ENCODE assay signal across 11 cellular contexts in the genomic region with DNA sequence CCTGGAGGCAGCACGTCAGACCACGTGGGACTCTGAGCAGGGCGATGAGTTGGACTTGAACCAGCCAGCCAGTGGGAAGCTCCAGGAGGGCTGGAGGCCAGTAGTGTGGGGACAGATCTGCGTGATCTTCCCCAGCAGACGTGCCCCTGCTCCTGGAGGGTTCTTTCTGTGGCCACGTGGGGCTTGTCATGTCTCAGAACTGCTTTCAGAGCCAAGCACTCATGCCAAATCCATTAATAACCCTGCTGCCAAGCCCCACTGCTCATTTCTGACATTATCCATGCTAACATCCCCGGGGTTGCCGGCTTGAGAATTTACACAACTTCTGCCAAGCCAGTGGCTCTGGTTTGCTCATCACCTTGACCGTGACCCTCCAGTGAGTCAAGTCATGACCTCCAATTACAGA. TPM values are rescaled to one million over a fixed set of nuclear protein-coding genes. Genes with fewer than 3 reads are reported as not detected.
DNase-seq lines count a peak whose midpoint lies in the region; ATAC-seq and TF ChIP-seq lines count a peak whose summit lies in the region.
"Had no signal": no experiment of that assay in that cellular context is flagged by ENCODE, and none has a peak within 500 bp of the region (broad histone marks: within the 10 kb centered on the region; RNA-seq: fewer than 3 reads in every experiment).

No MANE protein-coding gene starts in this region.

- H3K36me3 ChIP-seq in adrenal gland (replicated peaks in 1 of 2), result no peaks in the 10 kb centered on the region
- H3K36me3 ChIP-seq in cardiac muscle cell, result peaks cover under 1% of the 10 kb centered on the region
- peaks cover 0 to 11% of the 10 kb centered on the region in 2 donors for H3K36me3 ChIP-seq in psoas muscle (ENCODE audit: insufficient read depth in 1 of 2, low read depth in 1 of 2)
- H3K36me3 ChIP-seq in naive thymus-derived CD4-positive, alpha-beta T cell (ENCODE audit: control insufficient read depth in 2 of 3, insufficient read depth in 3 of 3, low read length in 3 of 3), result no peaks in the 10 kb centered on the region
- H3K36me3 ChIP-seq in esophagus squamous epithelium, result peaks cover 0 to 26% (median 0%) of the 10 kb centered on the region in 3 donors

- POLR2A ChIA-PET in naive thymus-derived CD4-positive, alpha-beta T cell (lab: Charles Lee), result no interaction called here

- CTCF ChIA-PET in naive thymus-derived CD4-positive, alpha-beta T cell (lab: Charles Lee), result no interaction called here

- no peak overlapping the region for H3K4me3 Mint-ChIP-seq in CD14-positive monocyte
- H3K4me3 Mint-ChIP-seq in naive thymus-derived CD4-positive, alpha-beta T cell, result no peak overlapping the region
- H3K4me3 Mint-ChIP-seq: activated naive CD8-positive, alpha-beta T cell treated with anti-CD3 and anti-CD28 coated beads for 36 hours; endodermal cell had no signal

- H3K27ac ChIP-seq in adrenal gland, result peak overlapping the region; percentile 64 to 94 (median 84)
- peak overlapping the region; percentile 99 for H3K27ac ChIP-seq in cardiac muscle cell
- H3K27ac ChIP-seq in psoas muscle, result peak overlapping the region; percentile 11
- H3K27ac ChIP-seq in naive thymus-derived CD4-positive, alpha-beta T cell (ENCODE audit: low read depth, low read length), result no peak overlapping the region
- peak overlapping the region in 2 of 4 donors; percentile 50 to 62 for H3K27ac ChIP-seq in esophagus squamous epithelium
- H3K27ac ChIP-seq: C4-2B had no signal

- H3K9me3 Mint-ChIP-seq in CD14-positive monocyte, result no peaks in the 10 kb centered on the region
- peaks cover 0 to 1% (median 0%) of the 10 kb centered on the region in 11 donors for H3K9me3 Mint-ChIP-seq in naive thymus-derived CD4-positive, alpha-beta T cell
- H3K9me3 Mint-ChIP-seq: activated naive CD8-positive, alpha-beta T cell treated with anti-CD3 and anti-CD28 coated beads for 36 hours; endodermal cell had no signal

- H3K27me3 Mint-ChIP-seq in CD14-positive monocyte (ENCODE audit: low read depth in 3 of 3), result peaks cover 1 to 6% (median 1%) of the 10 kb centered on the region in 3 donors
- peaks cover 12 to 57% (median 40%) of the 10 kb centered on the region in 5 donors for H3K27me3 Mint-ChIP-seq in naive thymus-derived CD4-positive, alpha-beta T cell

- intact Hi-C loops in CD14-positive monocyte (cut with micrococcal nuclease) (loop anchor here in 1 of 2 donors (5.0 kb wide), 1 partner anchor 34 kb away; no protein-coding TSS in a partner anchor), adrenal gland (cut with DNase I) (no loop called here), psoas muscle (cut with DNase I) (no loop called here), esophagus squamous epithelium (cut with DNase I) (no loop called here)
- intact Hi-C loops in naive thymus-derived CD4-positive, alpha-beta T cell (cut with micrococcal nuclease), result no loop called here

- peaks cover 67% of the 10 kb centered on the region for H3K4me1 Mint-ChIP-seq in CD14-positive monocyte
- peaks cover 0 to 3% (median 0%) of the 10 kb centered on the region in 7 donors for H3K4me1 Mint-ChIP-seq in naive thymus-derived CD4-positive, alpha-beta T cell
- H3K4me1 Mint-ChIP-seq: activated naive CD8-positive, alpha-beta T cell treated with anti-CD3 and anti-CD28 coated beads for 36 hours had no signal

- H3K9me3 ChIP-seq in adrenal gland (replicated peaks in 1 of 3) (no peaks in the 10 kb centered on the region), cardiac muscle cell (ENCODE audit: low read depth) (no peaks in the 10 kb centered on the region), psoas muscle (no peaks in the 10 kb centered on the region), esophagus squamous epithelium (no peaks in the 10 kb centered on the region)
- H3K9me3 ChIP-seq in naive thymus-derived CD4-positive, alpha-beta T cell (ENCODE audit: control insufficient read depth in 2 of 3, low read length in 3 of 3), result no peaks in the 10 kb centered on the region

- no peaks in the 10 kb centered on the region for H3K27me3 ChIP-seq in adrenal gland
- no peaks in the 10 kb centered on the region for H3K27me3 ChIP-seq in cardiac muscle cell
- no peaks in the 10 kb centered on the region for H3K27me3 ChIP-seq in psoas muscle (ENCODE audit: insufficient read depth in 3 of 3, low read length in 2 of 3)
- H3K27me3 ChIP-seq in naive thymus-derived CD4-positive, alpha-beta T cell (ENCODE audit: control insufficient read depth in 2 of 2, insufficient read depth in 2 of 2, low read length in 2 of 2), result no peaks in the 10 kb centered on the region
- H3K27me3 ChIP-seq in esophagus squamous epithelium, result no peaks in the 10 kb centered on the region

- H3K4me1 ChIP-seq in adrenal gland (replicated peaks in 1 of 2), result peaks cover 26 to 37% of the 10 kb centered on the region in 2 donors
- peaks cover 68% of the 10 kb centered on the region for H3K4me1 ChIP-seq in cardiac muscle cell (ENCODE audit: low read depth)
- H3K4me1 ChIP-seq in psoas muscle, result peaks cover 28% of the 10 kb centered on the region
- H3K4me1 ChIP-seq in naive thymus-derived CD4-positive, alpha-beta T cell (ENCODE audit: control insufficient read depth in 2 of 2, insufficient read depth in 2 of 2, low read length in 2 of 2), result no peaks in the 10 kb centered on the region
- peaks cover 7 to 34% (median 22%) of the 10 kb centered on the region in 3 donors for H3K4me1 ChIP-seq in esophagus squamous epithelium

- TF ChIP-seq CTCF in CD14-positive monocyte (IDR thresholded peaks at IDR 0.05), result no peak
- TF ChIP-seq CTCF in adrenal gland (IDR thresholded peaks at IDR 0.05), result no peak
- no peak for TF ChIP-seq CTCF in cardiac muscle cell (IDR thresholded peaks at IDR 0.05; ENCODE audit: low read depth, low read length)
- no peak for TF ChIP-seq CTCF in psoas muscle (IDR thresholded peaks at IDR 0.05)
- TF ChIP-seq CTCF in esophagus squamous epithelium (IDR thresholded peaks at IDR 0.05), result no peak

- H3K27ac Mint-ChIP-seq in CD14-positive monocyte, result peak overlapping the region in 6 of 7 donors; percentile 12 to 88 (median 64)
- H3K27ac Mint-ChIP-seq in naive thymus-derived CD4-positive, alpha-beta T cell, result no peak overlapping the region
- H3K27ac Mint-ChIP-seq: activated naive CD8-positive, alpha-beta T cell treated with anti-CD3 and anti-CD28 coated beads for 36 hours; endodermal cell had no signal

- peak in 1 of 2 donors; percentile 38 for TF ChIP-seq POLR2A in adrenal gland (IDR thresholded peaks at IDR 0.05)
- no peak for TF ChIP-seq POLR2A in esophagus squamous epithelium (IDR thresholded peaks at IDR 0.05)

- no peak overlapping the region for H3K4me3 ChIP-seq in adrenal gland
- no peak overlapping the region for H3K4me3 ChIP-seq in cardiac muscle cell
- H3K4me3 ChIP-seq in psoas muscle, result no peak overlapping the region
- no peak overlapping the region for H3K4me3 ChIP-seq in naive thymus-derived CD4-positive, alpha-beta T cell (ENCODE audit: low read length)
- no peak overlapping the region for H3K4me3 ChIP-seq in esophagus squamous epithelium

- peaks cover 93 to 99% of the 10 kb centered on the region in 2 donors for H3K36me3 Mint-ChIP-seq in CD14-positive monocyte
- no peaks in the 10 kb centered on the region for H3K36me3 Mint-ChIP-seq in naive thymus-derived CD4-positive, alpha-beta T cell
- H3K36me3 Mint-ChIP-seq: activated naive CD8-positive, alpha-beta T cell treated with anti-CD3 and anti-CD28 coated beads for 36 hours had no signal

- 21 to 37% (median 26%) methylated on average over 5 to 9 of the region's 9 CpGs for WGBS in adrenal gland, 4 donors
- 9 to 16% (median 13%) methylated on average over 9 of the region's 9 CpGs for WGBS in psoas muscle, 3 donors
- WGBS in esophagus squamous epithelium, 2 donors, result 20 to 22% methylated on average over 6 to 7 of the region's 9 CpGs

- no peak for DNase-seq in CD14-positive monocyte (ENCODE audit: low spot score)
- peak; percentile 73 to 93 (median 91) for DNase-seq in adrenal gland
- peak; percentile 81 to 88 for DNase-seq in cardiac muscle cell (ENCODE audit: low read depth in 1 of 2, low spot score in 1 of 2)
- DNase-seq in psoas muscle, result peak; percentile 68 to 76
- DNase-seq in naive thymus-derived CD4-positive, alpha-beta T cell, result no peak
- no peak for DNase-seq in esophagus squamous epithelium (lab: John Stamatoyannopoulos, UW)
- DNase-seq: activated naive CD8-positive, alpha-beta T cell treated with anti-CD3 and anti-CD28 coated beads for 36 hours; endodermal cell had no signal

- ATAC-seq in psoas muscle (peak; percentile 36 to 62 (median 44)), GM19351 (IDR thresholded peaks at IDR 0.05; ENCODE audit: unreplicated experiment) (no peak), GM21786 (IDR thresholded peaks at IDR 0.05; ENCODE audit: unreplicated experiment) (no peak)
- no peak for ATAC-seq in naive thymus-derived CD4-positive, alpha-beta T cell

RNA-seq across cellular contexts. Expression of a gene that starts 38.3 kb away (rescaled TPM):
- polyA plus RNA-seq in CD14-positive monocyte (10 to 100 TPM; 28.4 to 58.3 TPM), adrenal gland (10 to 100 TPM; 32.3 to 81.8 (median 40.4) TPM), cardiac muscle cell (42.9 and 44.2 TPM in 2 replicates), psoas muscle (10 to 100 TPM in 2 of 3 donors, 1 to 10 TPM in 1; 6.2 to 15.5 (median 14.3) TPM)
- total RNA-seq in adrenal gland (100 to 1,000 TPM in 1 of 8 donors, 10 to 100 TPM in 7; 48.9 to 102 (median 73.1) TPM), cardiac muscle cell (43.0 and 58.3 TPM in 2 replicates), psoas muscle (10 to 100 TPM; 14.9 to 42.9 (median 22.7) TPM), esophagus squamous epithelium (10 to 100 TPM in 3 of 4 donors, 1 to 10 TPM in 1; 9.3 to 23.4 (median 20.1) TPM)
- 10 to 100 TPM in 1 of 5 experiments, 1 to 10 TPM in 3, not detected in 1; 1.7 to 42.9 (median 3.6) TPM for total RNA-seq in naive thymus-derived CD4-positive, alpha-beta T cell
- polyA plus RNA-seq in naive thymus-derived CD4-positive, alpha-beta T cell, result not detected

Comparison
In these comparisons a context has a peak if more than half of its experiments do, and no peak if none do; other contexts are left out.
1. DNase-seq: peak in adrenal gland (7 of 7), cardiac muscle cell (2 of 2) and psoas muscle (2 of 2); none in CD14-positive monocyte (single experiment), naive thymus-derived CD4-positive, alpha-beta T cell (0 of 9) and esophagus squamous epithelium (single experiment).
2. H3K27ac Mint-ChIP-seq: peak in CD14-positive monocyte (6 of 7); none in naive thymus-derived CD4-positive, alpha-beta T cell (0 of 9).
3. ATAC-seq: peak in psoas muscle (4 of 4); none in naive thymus-derived CD4-positive, alpha-beta T cell (single experiment), GM19351 (single experiment) and GM21786 (single experiment).